In genomic region chr7:53022893-53023292, GRCh38 we compare ENCODE assay signal across 35 cellular contexts. TPM values are rescaled to one million over a fixed set of nuclear protein-coding genes. Genes with fewer than 3 reads are reported as not detected.
"Had no signal": no experiment of that assay in that cellular context is flagged by ENCODE, and none has a peak within 500 bp of the region (broad histone marks: within the 10 kb centered on the region; RNA-seq: fewer than 3 reads in every experiment).

No MANE protein-coding gene starts in this region.

- H3K9me3 Mint-ChIP-seq: activated naive CD8-positive, alpha-beta T cell treated with anti-CD3 and anti-CD28 coated beads, Interleukin-2, amount 50 U/mL, for 24 hours had no signal

- H3K9me3 ChIP-seq: MG63 had no signal

- H3K4me3 Mint-ChIP-seq: activated B cell treated with CpG ODN at 0.5 μM for 24 hours; activated CD4-positive, alpha-beta memory T cell treated with anti-CD3 and anti-CD28 coated beads, Interleukin-2, amount 10 ng/mL, durations not matched to agents 7 days and 5 days; activated CD8-positive, alpha-beta memory T cell treated with anti-CD3 and anti-CD28 coated beads, Interleukin-2, amount 10 ng/mL, durations not matched to agents 7 days and 5 days; activated naive CD4-positive, alpha-beta T cell treated with anti-CD3 and anti-CD28 coated beads, Interleukin-2, amount 10 ng/mL, durations not matched to agents 7 days and 5 days; activated naive CD8-positive, alpha-beta T cell; activated naive CD8-positive, alpha-beta T cell treated with anti-CD3 and anti-CD28 coated beads, Interleukin-2, amount 50 U/mL, for 24 hours; brain had no signal

- H3K27ac Mint-ChIP-seq: activated B cell treated with CpG ODN at 0.5 μM for 24 hours; activated CD4-positive, alpha-beta memory T cell treated with anti-CD3 and anti-CD28 coated beads, Interleukin-2, amount 10 ng/mL, durations not matched to agents 7 days and 5 days; activated CD8-positive, alpha-beta memory T cell treated with anti-CD3 and anti-CD28 coated beads, Interleukin-2, amount 10 ng/mL, durations not matched to agents 7 days and 5 days; activated naive CD4-positive, alpha-beta T cell treated with anti-CD3 and anti-CD28 coated beads, Interleukin-2, amount 10 ng/mL, durations not matched to agents 7 days and 5 days; activated naive CD8-positive, alpha-beta T cell; activated naive CD8-positive, alpha-beta T cell treated with anti-CD3 and anti-CD28 coated beads, Interleukin-2, amount 50 U/mL, for 24 hours; brain had no signal

- DNase-seq: activated B cell treated with CpG ODN at 0.5 μM for 24 hours; activated CD4-positive, alpha-beta memory T cell treated with anti-CD3 and anti-CD28 coated beads, Interleukin-2, amount 10 ng/mL, durations not matched to agents 7 days and 5 days; activated CD4-positive, alpha-beta T cell treated with anti-CD3 and anti-CD28 coated beads for 4 hours; activated CD4-positive, CD25-positive, alpha-beta regulatory T cell treated with anti-CD3 and anti-CD28 coated beads, Interleukin-2, amount 50 U/mL, for 72 hours; activated CD8-positive, alpha-beta memory T cell treated with anti-CD3 and anti-CD28 coated beads for 24 hours; activated CD8-positive, alpha-beta memory T cell treated with anti-CD3 and anti-CD28 coated beads, Interleukin-2, amount 10 ng/mL, durations not matched to agents 7 days and 5 days; activated CD8-positive, alpha-beta memory T cell treated with anti-CD3 and anti-CD28 coated beads, Interleukin-2, amount 50 U/mL, for 48 hours; activated effector memory CD4-positive, alpha-beta T cell treated with Interleukin-2 at 50 U/mL for 16 hours; activated naive CD4-positive, alpha-beta T cell treated with anti-CD3 and anti-CD28 coated beads, Interleukin-2, amount 10 ng/mL, durations not matched to agents 7 days and 5 days; activated naive CD8-positive, alpha-beta T cell treated with anti-CD3 and anti-CD28 coated beads, Interleukin-2, amount 50 U/mL, for 24 hours; activated T-cell treated with anti-CD3 and anti-CD28 coated beads, Interleukin-2, amount 50 U/mL, for 48 hours; anterior cingulate cortex; caudate nucleus; cerebellar nuclear complex; Kasumi-1; KG1; MG63; NCI-H1048; NCI-H1105 treated with DMSO at 0.1 percent for 48 hours; NCI-H1436; NCI-H1694; NCI-H1930; NCI-H2081 treated with DMSO at 0.1 percent for 48 hours; NCI-H510A; NCI-H526; NCI-H774; Right ventricle myocardium superior; SW 1271; T-helper 1 cell; T-helper 2 cell; T-helper 9 cell had no signal

- H3K36me3 Mint-ChIP-seq: activated CD8-positive, alpha-beta memory T cell treated with anti-CD3 and anti-CD28 coated beads, Interleukin-2, amount 10 ng/mL, durations not matched to agents 7 days and 5 days; activated naive CD4-positive, alpha-beta T cell treated with anti-CD3 and anti-CD28 coated beads, Interleukin-2, amount 10 ng/mL, durations not matched to agents 7 days and 5 days; activated naive CD8-positive, alpha-beta T cell; brain had no signal

- H3K4me3 ChIP-seq: MG63 had no signal

- H3K4me1 Mint-ChIP-seq: activated B cell treated with CpG ODN at 0.5 μM for 24 hours; activated CD4-positive, alpha-beta memory T cell treated with anti-CD3 and anti-CD28 coated beads, Interleukin-2, amount 10 ng/mL, durations not matched to agents 7 days and 5 days; activated CD8-positive, alpha-beta memory T cell treated with anti-CD3 and anti-CD28 coated beads, Interleukin-2, amount 10 ng/mL, durations not matched to agents 7 days and 5 days; activated naive CD4-positive, alpha-beta T cell treated with anti-CD3 and anti-CD28 coated beads, Interleukin-2, amount 10 ng/mL, durations not matched to agents 7 days and 5 days; activated naive CD8-positive, alpha-beta T cell treated with anti-CD3 and anti-CD28 coated beads, Interleukin-2, amount 50 U/mL, for 24 hours had no signal

- H3K36me3 ChIP-seq: MG63 had no signal

- H3K27me3 ChIP-seq: MG63 had no signal

- FAIRE-seq: bronchial epithelial cell had no signal

- H3K27ac ChIP-seq: VCaP had no signal

- H3K27me3 Mint-ChIP-seq: activated B cell treated with CpG ODN at 0.5 μM for 24 hours; activated CD4-positive, alpha-beta memory T cell treated with anti-CD3 and anti-CD28 coated beads, Interleukin-2, amount 10 ng/mL, durations not matched to agents 7 days and 5 days; activated CD8-positive, alpha-beta memory T cell treated with anti-CD3 and anti-CD28 coated beads, Interleukin-2, amount 10 ng/mL, durations not matched to agents 7 days and 5 days; activated naive CD4-positive, alpha-beta T cell treated with anti-CD3 and anti-CD28 coated beads, Interleukin-2, amount 10 ng/mL, durations not matched to agents 7 days and 5 days; activated naive CD8-positive, alpha-beta T cell; activated naive CD8-positive, alpha-beta T cell treated with anti-CD3 and anti-CD28 coated beads, Interleukin-2, amount 50 U/mL, for 24 hours; brain had no signal

RNA-seq across cellular contexts. Expression of gene POM121L12, which starts 12.5 kb away (rescaled TPM):
- total RNA-seq: activated B cell treated with CpG ODN at 0.5 μM for 24 hours; activated CD4-positive, alpha-beta memory T cell treated with anti-CD3 and anti-CD28 coated beads, Interleukin-2, amount 10 ng/mL, durations not matched to agents 7 days and 5 days; activated CD8-positive, alpha-beta memory T cell treated with anti-CD3 and anti-CD28 coated beads, Interleukin-2, amount 10 ng/mL, durations not matched to agents 7 days and 5 days; bronchial epithelial cell; Right ventricle myocardium superior had no signal
